11 cellular contexts compared by ENCODE assay signal in genomic region chr12:106910202-106910601, GRCh38. TPM values are rescaled to one million over a fixed set of nuclear protein-coding genes. Genes with fewer than 3 reads are reported as not detected.
A peak's percentile ranks its signal among the peaks of the same experiment; 100 is the strongest.
DNase-seq lines count a peak whose midpoint lies in the region; ATAC-seq and TF ChIP-seq lines count a peak whose summit lies in the region.
"Had no signal": no experiment of that assay in that cellular context is flagged by ENCODE, and none has a peak within 500 bp of the region (broad histone marks: within the 10 kb centered on the region; RNA-seq: fewer than 3 reads in every experiment).

No MANE protein-coding gene starts in this region.

- no peaks in the 10 kb centered on the region for H3K79me2 ChIP-seq in DND-41 (ENCODE audit: insufficient read depth, low read length)

- H3K27me3 ChIP-seq in DND-41 (ENCODE audit: insufficient read depth, low read length, poor library complexity) (no peaks in the 10 kb centered on the region), SJCRH30 (no peaks in the 10 kb centered on the region)
- H3K27me3 ChIP-seq in CD8-positive, alpha-beta memory T cell (ENCODE audit: insufficient read depth, low read length, poor library complexity, severe bottlenecking): no peaks in the 10 kb centered on the region

- H3K27ac ChIP-seq in DND-41 (ENCODE audit: low read length) (no peak overlapping the region), SJCRH30 (no peak overlapping the region)
- no peak overlapping the region for H3K27ac ChIP-seq in CD8-positive, alpha-beta memory T cell (ENCODE audit: low read depth, low read length)

- peaks cover 3% of the 10 kb centered on the region; the same call in 1 of the 2 replicates for H3K4me1 ChIP-seq in DND-41 (ENCODE audit: insufficient read depth, low read length)
- H3K4me1 ChIP-seq in SJCRH30: no peaks in the 10 kb centered on the region
- H3K4me1 ChIP-seq in CD8-positive, alpha-beta memory T cell (ENCODE audit: insufficient read depth, low read length): peaks cover 16% of the 10 kb centered on the region

- no peak for DNase-seq in DND-41
- peak; percentile 94 for DNase-seq in SIG-M5 treated with dmso at 0.1 percent for 504 hours (lab: John Stamatoyannopoulos, UW; ENCODE audit: unreplicated experiment)
- DNase-seq in SJCRH30: no peak
- DNase-seq in NK-92 (lab: John Stamatoyannopoulos, UW; ENCODE audit: unreplicated experiment): no peak
- no peak for DNase-seq in CD8-positive, alpha-beta memory T cell
- no peak for DNase-seq in D341Med (ENCODE audit: low spot score)
- DNase-seq: erythroblast had no signal

- H4K20me1 ChIP-seq in DND-41 (ENCODE audit: insufficient read depth, low read length): no peaks in the 10 kb centered on the region

- H3K27ac Mint-ChIP-seq in CD8-positive, alpha-beta memory T cell: peak overlapping the region in 1 of 8 donors; percentile 39
- H3K27ac Mint-ChIP-seq: activated naive CD4-positive, alpha-beta T cell treated with anti-CD3 and anti-CD28 coated beads, Interleukin-2, amount 50 U/mL, for 72 hours had no signal

- H3K9ac ChIP-seq in DND-41 (ENCODE audit: low read depth, low read length): no peak overlapping the region

- H2AFZ ChIP-seq in DND-41 (ENCODE audit: low read depth, low read length): no peak overlapping the region

- H3K27me3 Mint-ChIP-seq in CD8-positive, alpha-beta memory T cell: peaks cover 4 to 16% of the 10 kb centered on the region in 2 donors

- H3K9me3 Mint-ChIP-seq in CD8-positive, alpha-beta memory T cell: no peaks in the 10 kb centered on the region
- H3K9me3 Mint-ChIP-seq: activated naive CD4-positive, alpha-beta T cell treated with anti-CD3 and anti-CD28 coated beads, Interleukin-2, amount 50 U/mL, for 72 hours had no signal

- TF ChIP-seq CTCF in DND-41 (IDR thresholded peaks at IDR 0.05; ENCODE audit: borderline replicate concordance, extremely low read depth, low read length, poor library complexity, severe bottlenecking): no peak

- H3K4me1 Mint-ChIP-seq in CD8-positive, alpha-beta memory T cell: peaks cover 18 to 20% (median 19%) of the 10 kb centered on the region in 3 donors

- CTCF ChIA-PET in CD8-positive, alpha-beta memory T cell (lab: Charles Lee): interaction anchor here (2.0 kb wide), 1 partner anchor 10 kb away, joined by 5 read pairs; no protein-coding TSS in a partner anchor

- POLR2A ChIA-PET in CD8-positive, alpha-beta memory T cell (lab: Charles Lee): no interaction called here

- H3K4me3 Mint-ChIP-seq in CD8-positive, alpha-beta memory T cell: peak overlapping the region in 2 of 7 donors; percentile 22 to 46

- ATAC-seq in DND-41 (ENCODE audit: insufficient read depth, low read depth): peak; percentile 39; the same call in 1 of the 3 replicates
- peak; percentile 72 for ATAC-seq in GM19438 (IDR thresholded peaks at IDR 0.05; ENCODE audit: low read depth, unreplicated experiment)
- ATAC-seq in HG03097 (IDR thresholded peaks at IDR 0.05; ENCODE audit: low FRiP score, unreplicated experiment): peak; percentile 68

- H3K4me2 ChIP-seq in DND-41 (ENCODE audit: insufficient read depth, low read length): no peak overlapping the region

- no peaks in the 10 kb centered on the region for H3K36me3 Mint-ChIP-seq in CD8-positive, alpha-beta memory T cell
- H3K36me3 Mint-ChIP-seq: activated naive CD4-positive, alpha-beta T cell treated with anti-CD3 and anti-CD28 coated beads, Interleukin-2, amount 50 U/mL, for 72 hours had no signal

- H3K9me3 ChIP-seq in DND-41 (ENCODE audit: insufficient read depth, low read length, severe bottlenecking): no peaks in the 10 kb centered on the region
- no peaks in the 10 kb centered on the region for H3K9me3 ChIP-seq in SJCRH30 (replicated peaks)
- H3K9me3 ChIP-seq in CD8-positive, alpha-beta memory T cell (ENCODE audit: low read length): no peaks in the 10 kb centered on the region

- H3K36me3 ChIP-seq in DND-41 (ENCODE audit: insufficient read depth, low read length) (no peaks in the 10 kb centered on the region), SJCRH30 (no peaks in the 10 kb centered on the region)
- H3K36me3 ChIP-seq in CD8-positive, alpha-beta memory T cell (ENCODE audit: insufficient read depth, low read length): no peaks in the 10 kb centered on the region

- H3K4me3 ChIP-seq in DND-41 (ENCODE audit: low read depth in 1 of 2, low read length in 2 of 2) (no peak overlapping the region), SJCRH30 (no peak overlapping the region)
- H3K4me3 ChIP-seq in CD8-positive, alpha-beta memory T cell (ENCODE audit: low read length): no peak overlapping the region
- H3K4me3 ChIP-seq: lung had no signal

RNA-seq across cellular contexts. Expression of gene TMEM263, which starts 45.5 kb away (rescaled TPM):
- total RNA-seq in SJCRH30 (2014; rRNA removed; shearing (Covaris generic)): 39.2 and 41.1 TPM in 2 replicates
- 10 to 100 TPM; 22.7 to 25.3 TPM for total RNA-seq in CD8-positive, alpha-beta memory T cell
- polyA plus RNA-seq in CD8-positive, alpha-beta memory T cell: 24.9 TPM
